20 cellular contexts compared by ENCODE assay signal in genomic region chr9:129118799-129119198, GRCh38. TPM values are rescaled to one million over a fixed set of nuclear protein-coding genes. Genes with fewer than 3 reads are reported as not detected.
DNase-seq lines count a peak whose midpoint lies in the region; ATAC-seq and TF ChIP-seq lines count a peak whose summit lies in the region.
"Had no signal": no experiment of that assay in that cellular context is flagged by ENCODE, and none has a peak within 500 bp of the region (broad histone marks: within the 10 kb centered on the region; RNA-seq: fewer than 3 reads in every experiment).

No MANE protein-coding gene starts in this region.

- H3K27me3 Mint-ChIP-seq in osteocyte (ENCODE audit: unreplicated experiment), result no peaks in the 10 kb centered on the region
- H3K27me3 Mint-ChIP-seq: IgD-negative memory B cell had no signal

- no TSS peak for BruUV-seq in HCT116 (replicated peaks; lab: Mats Ljungman, UMichigan)

- ATAC-seq in HCT116 (no peak), HG03108 (IDR thresholded peaks at IDR 0.05; ENCODE audit: unreplicated experiment) (no peak), HG02642 (IDR thresholded peaks at IDR 0.05; ENCODE audit: poor library complexity, unreplicated experiment) (no peak)
- ATAC-seq: A549; CD8-positive, alpha-beta T cell; GM12878; HepG2 had no signal

- H3K4me1 Mint-ChIP-seq in osteocyte (ENCODE audit: unreplicated experiment), result peaks cover 38% of the 10 kb centered on the region

- no peak overlapping the region for H2AFZ ChIP-seq in HCT116 (ENCODE audit: low read depth, low read length, poor library complexity, severe bottlenecking)

- intact Hi-C loops in HCT116 (cut with micrococcal nuclease), result no loop called here

- H3K27me3 ChIP-seq in BLaER1 treated with 17β-estradiol and CSF1 and Interleukin-3, amounts not matched to agents 10 nM and 100 nM, result no peaks in the 10 kb centered on the region
- H3K27me3 ChIP-seq in HCT116 (ENCODE audit: insufficient read depth, low read length), result no peaks in the 10 kb centered on the region
- H3K27me3 ChIP-seq: BLaER1 had no signal

- H3K9me3 Mint-ChIP-seq in osteocyte (ENCODE audit: unreplicated experiment), result no peaks in the 10 kb centered on the region
- H3K9me3 Mint-ChIP-seq: CD8-positive, alpha-beta T cell; IgD-negative memory B cell had no signal

- TF ChIP-seq CTCF in HCT116 (IDR thresholded peaks at IDR 0.05 in 2 of 3, conservative IDR thresholded peaks at IDR 0.05 in 1 of 3; ENCODE audit: borderline replicate concordance in 1 of 3, insufficient read depth in 1 of 3, low read depth in 2 of 3, low read length in 2 of 3) (no peak), astrocyte of the spinal cord (IDR thresholded peaks at IDR 0.05; ENCODE audit: low read depth, low read length) (no peak), osteocyte (IDR thresholded peaks at IDR 0.05) (no peak)

- H3K9ac ChIP-seq in BLaER1 treated with 17β-estradiol and CSF1 and Interleukin-3, amounts not matched to agents 10 nM and 100 nM, result no peak overlapping the region
- no peak overlapping the region for H3K9ac ChIP-seq in HCT116 (ENCODE audit: low read length)
- H3K9ac ChIP-seq: BLaER1, KMS-11 had no signal

- RAD21 ChIA-PET in HCT116 (lab: Charles Lee; ENCODE audit: low non-redundant PET in 1 of 2, low total read pairs in 2 of 2, uncharacterized antibody in 2 of 2, unreplicated experiment in 2 of 2), result no interaction called here

- peak overlapping the region in 9 of 11 experiments; percentile 1 to 46 (median 21); a peak in 7 of 22 replicates for H3K4me2 ChIP-seq in BLaER1 treated with 17β-estradiol and CSF1 and Interleukin-3, amounts not matched to agents 10 nM and 100 nM
- H3K4me2 ChIP-seq in HCT116 (ENCODE audit: low read length), result peak overlapping the region; percentile 19; the same call in 1 of the 2 replicates
- H3K4me2 ChIP-seq: A549, BLaER1, KMS-11 had no signal

- H3K79me2 ChIP-seq in HCT116 (ENCODE audit: insufficient read depth, low read length), result peaks cover 67% of the 10 kb centered on the region

- H3K4me3 ChIP-seq in BLaER1 treated with 17β-estradiol and CSF1 and Interleukin-3, amounts not matched to agents 10 nM and 100 nM, result no peak overlapping the region
- H3K4me3 ChIP-seq in HCT116 (replicated peaks in 1 of 2; ENCODE audit: low read depth in 1 of 2, low read length in 2 of 2) (no peak overlapping the region), astrocyte of the spinal cord (ENCODE audit: low read depth, low read length) (no peak overlapping the region)
- H3K4me3 ChIP-seq: A549, BLaER1, GM12878 had no signal

- POLR2A ChIA-PET in HCT116 (lab: Charles Lee), result interaction anchor here (0.6 kb wide), 1 partner anchor 925 kb away, joined by 3 read pairs; no protein-coding TSS in a partner anchor

- in situ Hi-C loops in astrocyte of the spinal cord (cut with HindIII; ENCODE audit: low sequenced_read_pairs), result no loop called here

- TF ChIP-seq POLR2A in HCT116 (IDR thresholded peaks at IDR 0.05; ENCODE audit: borderline replicate concordance, extremely low read depth, insufficient read depth, insufficient read length), result no peak

- H3K9me3 ChIP-seq in BLaER1 treated with 17β-estradiol and CSF1 and Interleukin-3, amounts not matched to agents 10 nM and 100 nM (replicated peaks in 1 of 11), result no peaks in the 10 kb centered on the region
- no peaks in the 10 kb centered on the region for H3K9me3 ChIP-seq in HCT116 (ENCODE audit: control insufficient read depth in 1 of 2, insufficient read depth in 1 of 2, low read depth in 1 of 2, low read length in 2 of 2)
- H3K9me3 ChIP-seq: A549, BLaER1 had no signal

- H3K4me1 ChIP-seq in BLaER1 treated with 17β-estradiol and CSF1 and Interleukin-3, amounts not matched to agents 10 nM and 100 nM, result peaks cover 23 to 45% (median 38%) of the 10 kb centered on the region in 10 experiments
- peaks cover 13 to 21% of the 10 kb centered on the region in 2 experiments for H3K4me1 ChIP-seq in HCT116 (ENCODE audit: control insufficient read depth in 1 of 2, insufficient read depth in 2 of 2, low read length in 2 of 2)

- TF ChIP-seq RAD21 in HCT116 (IDR thresholded peaks at IDR 0.05; ENCODE audit: low read depth), result no peak

- H3K27ac Mint-ChIP-seq in osteocyte (ENCODE audit: unreplicated experiment), result peak overlapping the region; percentile 50
- H3K27ac Mint-ChIP-seq: CD8-positive, alpha-beta T cell had no signal

- peaks cover 32 to 72% (median 59%) of the 10 kb centered on the region in 11 experiments for H3K36me3 ChIP-seq in BLaER1 treated with 17β-estradiol and CSF1 and Interleukin-3, amounts not matched to agents 10 nM and 100 nM
- H3K36me3 ChIP-seq in HCT116 (ENCODE audit: control insufficient read depth in 1 of 2, insufficient read depth in 2 of 2, low read length in 2 of 2), result peaks cover 8 to 19% of the 10 kb centered on the region in 2 experiments; a peak in 2 of 4 replicates

- H3K27ac ChIP-seq in BLaER1 treated with 17β-estradiol and CSF1 and Interleukin-3, amounts not matched to agents 10 nM and 100 nM, result peak overlapping the region in 1 of 11 experiments; percentile 34; a peak in 2 of 22 replicates
- no peak overlapping the region for H3K27ac ChIP-seq in HCT116 (ENCODE audit: low read depth, low read length)
- H3K27ac ChIP-seq: BLaER1, KMS-11 had no signal

- peaks cover 12% of the 10 kb centered on the region for H3K36me3 Mint-ChIP-seq in osteocyte (ENCODE audit: unreplicated experiment)
- H3K36me3 Mint-ChIP-seq: IgD-negative memory B cell had no signal

- peaks cover 7 to 82% (median 29%) of the 10 kb centered on the region in 11 experiments; a peak in 15 of 22 replicates for H4K20me1 ChIP-seq in BLaER1 treated with 17β-estradiol and CSF1 and Interleukin-3, amounts not matched to agents 10 nM and 100 nM
- no peaks in the 10 kb centered on the region for H4K20me1 ChIP-seq in HCT116 (ENCODE audit: insufficient read depth)

- no peak overlapping the region for H3K4me3 Mint-ChIP-seq in osteocyte (ENCODE audit: unreplicated experiment)
- H3K4me3 Mint-ChIP-seq: CD8-positive, alpha-beta T cell; IgD-negative memory B cell had no signal

- DNase-seq in HCT116 (ENCODE audit: low read depth, low spot score), result no peak
- peak; percentile 35 for DNase-seq in astrocyte of the spinal cord (ENCODE audit: low read depth, low spot score)
- no peak for DNase-seq in osteocyte (ENCODE audit: extremely low spot score, unreplicated experiment)
- DNase-seq in kidney tubule cell (ENCODE audit: low spot score), result no peak
- DNase-seq: Calu3; CD8-positive, alpha-beta T cell; DMS53; DND-41; EL; GOT3; H7 had no signal

- H3K9me2 ChIP-seq in HCT116 (ENCODE audit: insufficient read depth), result no peaks in the 10 kb centered on the region

- CTCF ChIA-PET in HCT116 (lab: Charles Lee), result interaction anchor here (2.0 kb wide), 2 partner anchors 13 to 21 kb away, joined by 6 read pairs; no protein-coding TSS in a partner anchor

TF ChIP-seq in HCT116, 20 proteins besides CTCF, POLR2A, EP300 and RAD21 (continues in another document):
- TF ChIP-seq ZFX (IDR thresholded peaks at IDR 0.05), result no peak
- no peak for TF ChIP-seq ATF3 (IDR thresholded peaks at IDR 0.05)
- TF ChIP-seq ELF1 (IDR thresholded peaks at IDR 0.05; ENCODE audit: borderline replicate concordance, low read depth), result no peak
- no peak for TF ChIP-seq FOSL1 (IDR thresholded peaks at IDR 0.05; ENCODE audit: low read depth)
- TF ChIP-seq EZH2 (IDR thresholded peaks at IDR 0.05), result no peak
- no peak for TF ChIP-seq MAX (IDR thresholded peaks at IDR 0.05)
- no peak for TF ChIP-seq EGR1 (IDR thresholded peaks at IDR 0.05; ENCODE audit: low read depth)
- TF ChIP-seq SIN3A (IDR thresholded peaks at IDR 0.05; ENCODE audit: low read depth), result no peak
- TF ChIP-seq EZH2phosphoT487 (IDR thresholded peaks at IDR 0.05; ENCODE audit: borderline replicate concordance), result no peak
- no peak for TF ChIP-seq CEBPB (IDR thresholded peaks at IDR 0.05; ENCODE audit: low read depth)
- TF ChIP-seq JUND (IDR thresholded peaks at IDR 0.05), result no peak
- no peak for TF ChIP-seq REST (IDR thresholded peaks at IDR 0.05; ENCODE audit: low read depth)

RNA-seq across cellular contexts. Expression of gene PTPA, which starts 7.6 kb away (rescaled TPM):
- total RNA-seq in HCT116 (2021; ENCODE audit: unreplicated experiment), result 177 TPM
- polyA plus RNA-seq in HCT116 (2012), result 168 and 172 TPM in 2 replicates
- 140 and 150 TPM in 2 replicates for total RNA-seq in osteocyte

RNA-seq across cellular contexts. Expression of gene CRAT, which starts 8.2 kb away (rescaled TPM):
- total RNA-seq in HCT116 (2021; ENCODE audit: unreplicated experiment), result 29.0 TPM
- polyA plus RNA-seq in HCT116 (2012), result 29.3 and 32.2 TPM in 2 replicates
- 55.1 and 55.5 TPM in 2 replicates for total RNA-seq in osteocyte

RNA-seq across cellular contexts. Expression of gene DOLPP1, which starts 37.9 kb away (rescaled TPM):
- 17.4 TPM for total RNA-seq in HCT116 (2021; ENCODE audit: unreplicated experiment)
- 12.6 and 13.4 TPM in 2 replicates for polyA plus RNA-seq in HCT116 (2012)
- total RNA-seq in osteocyte, result 13.3 and 19.3 TPM in 2 replicates

RNA-seq across cellular contexts. Expression of gene IER5L, which starts 59.3 kb away (rescaled TPM):
- 195 TPM for total RNA-seq in HCT116 (2021; ENCODE audit: unreplicated experiment)
- 89.2 and 104 TPM in 2 replicates for polyA plus RNA-seq in HCT116 (2012)
- total RNA-seq in osteocyte, result 60.8 and 63.0 TPM in 2 replicates
- polyA plus RNA-seq: IgD-negative memory B cell had no signal
